In the genomic region with DNA sequence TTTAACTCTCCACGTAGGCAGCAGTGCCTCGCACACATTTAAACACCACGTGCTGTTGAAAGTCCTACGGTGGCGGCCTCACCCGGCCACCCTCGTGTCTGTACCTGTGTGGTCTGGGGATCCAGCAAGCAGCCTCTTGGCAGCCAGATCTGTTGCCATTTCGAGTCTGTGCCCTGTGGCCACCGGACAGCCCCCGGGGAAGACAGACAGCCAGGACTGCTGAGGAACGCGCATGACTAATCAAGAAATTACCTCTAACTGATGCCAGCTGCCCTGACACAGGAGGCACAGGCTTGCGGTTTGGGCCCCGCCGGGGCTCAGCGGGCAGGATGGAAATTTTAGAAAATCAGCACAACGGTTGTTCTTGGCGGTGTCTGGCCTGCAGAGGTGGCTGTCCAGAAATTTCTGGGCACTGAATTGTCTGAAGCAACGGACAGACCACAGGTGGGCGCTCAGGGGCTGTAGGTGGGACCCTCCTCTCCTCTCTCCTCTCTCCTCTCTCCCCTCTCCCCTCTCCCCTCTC, we compare ENCODE assay signal across 8 cellular contexts. TPM values are rescaled to one million over a fixed set of nuclear protein-coding genes. Genes with fewer than 3 reads are reported as not detected.
A peak's percentile ranks its signal among the peaks of the same experiment; 100 is the strongest.
DNase-seq lines count a peak whose midpoint lies in the region; ATAC-seq, FAIRE-seq and TF ChIP-seq lines count a peak whose summit lies in the region.

No MANE protein-coding gene starts in this region.

- WGBS in HepG2 (ENCODE audit: low lambda C conversion rate): 84% methylated on average over 15 of the region's 20 CpGs
- WGBS in testis, 2 donors: 60 to 79% methylated on average over 14 to 20 of the region's 20 CpGs

- FAIRE-seq in HepG2 (lab: Jason Lieb, UNC): no peak

- no peak overlapping the region for H3K4me3 ChIP-seq in HepG2 (replicated peaks in 1 of 3; ENCODE audit: insufficient read depth in 1 of 3, low read depth in 2 of 3, low read length in 3 of 3)
- H3K4me3 ChIP-seq in testis: no peak overlapping the region

- H3K4me1 ChIP-seq in HepG2 (ENCODE audit: insufficient read depth, low read length): no peaks in the 10 kb centered on the region
- no peaks in the 10 kb centered on the region for H3K4me1 ChIP-seq in testis

- H3K9ac ChIP-seq in HepG2 (ENCODE audit: insufficient read depth, low read depth, low read length): no peak overlapping the region

- H3K36me3 ChIP-seq in HepG2 (replicated peaks in 1 of 2; ENCODE audit: control insufficient read depth in 1 of 2, insufficient read depth in 2 of 2, low read length in 2 of 2) (no peaks in the 10 kb centered on the region), testis (ENCODE audit: low read depth, missing control alignments) (no peaks in the 10 kb centered on the region)

- H4K20me1 ChIP-seq in HepG2 (ENCODE audit: insufficient read depth, low read length): no peaks in the 10 kb centered on the region

- no peak overlapping the region for H2AFZ ChIP-seq in HepG2 (ENCODE audit: low read length)

- CTCF ChIA-PET in RWPE1 (lab: Yijun Ruan, JAX): no interaction called here
- CTCF ChIA-PET in HepG2 (lab: Yijun Ruan, JAX; ENCODE audit: low intra/inter-chr PET ratio, low total read pairs): no interaction called here

- peak; percentile 44 for ATAC-seq in HG03045 (IDR thresholded peaks at IDR 0.05; ENCODE audit: unreplicated experiment)
- ATAC-seq in HepG2: peak; percentile 52
- ATAC-seq in GM19455 (IDR thresholded peaks at IDR 0.05; ENCODE audit: unreplicated experiment): no peak

- H3K4me2 ChIP-seq in HepG2 (ENCODE audit: low read depth, low read length): no peak overlapping the region

- BruUV-seq in HepG2 (replicated peaks; lab: Mats Ljungman, UMichigan): no TSS peak

- in situ Hi-C loops in HepG2 (cut with HindIII; ENCODE audit: extremely low pct_ligation_motif_present, low pct_unique_long_range_greater_than_20kb): loop anchor here (5.0 to 25.0 kb wide), 2 partner anchors 114 to 1144 kb away; no protein-coding TSS in a partner anchor

- POLR2A ChIA-PET in RWPE1 (lab: Yijun Ruan, JAX; ENCODE audit: low non-redundant PET): no interaction called here
- POLR2A ChIA-PET in HepG2 (lab: Yijun Ruan, JAX): no interaction called here

- TF ChIP-seq RAD21 in HepG2 (CRISPR knock-in tag; IDR thresholded peaks at IDR 0.05): no peak

- H3K79me2 ChIP-seq in HepG2 (ENCODE audit: insufficient read depth, low read length): no peaks in the 10 kb centered on the region

- peak; percentile 24 for DNase-seq in NCI-H2171 treated with DMSO at 0.1 percent for 48 hours (lab: John Stamatoyannopoulos, UW)
- DNase-seq in NCI-H2171 (lab: John Stamatoyannopoulos, UW): no peak
- peak; percentile 61 for DNase-seq in RWPE1 (ENCODE audit: low spot score)
- DNase-seq in activated T-helper 9 cell treated with anti-CD3 and anti-CD28 coated beads, Interleukin-2, amount 50 U/mL, for 16 hours (ENCODE audit: low read depth): peak; percentile 72
- no peak for DNase-seq in HepG2 (ENCODE audit: low spot score)
- DNase-seq in testis: peak; percentile 14

- H3K9me3 ChIP-seq in HepG2 (ENCODE audit: low read length) (no peaks in the 10 kb centered on the region), testis (no peaks in the 10 kb centered on the region)

- TF ChIP-seq POLR2A in HepG2 (IDR thresholded peaks at IDR 0.05; ENCODE audit: insufficient read depth in 1 of 2, low read depth in 2 of 2, low read length in 2 of 2) (no peak), testis (IDR thresholded peaks at IDR 0.05) (no peak)

- H3K27ac ChIP-seq in RWPE1 (peak overlapping the region; percentile 21; the same call in 1 of the 2 replicates), HepG2 (ENCODE audit: extremely low read length, insufficient read depth, low read length) (no peak overlapping the region), testis (no peak overlapping the region)

- H3K27me3 ChIP-seq in HepG2 (ENCODE audit: control insufficient read depth in 1 of 2, insufficient read depth in 2 of 2, low read length in 2 of 2) (no peaks in the 10 kb centered on the region), testis (no peaks in the 10 kb centered on the region)

- TF ChIP-seq CTCF in RWPE1 (conservative IDR thresholded peaks at IDR 0.05; ENCODE audit: low read depth) (no peak), HepG2 (CRISPR knock-in tag; IDR thresholded peaks at IDR 0.05) (peak; percentile 32; the same call in 1 of the 2 replicates), testis (IDR thresholded peaks at IDR 0.05) (no peak)

- intact Hi-C loops in HepG2 (cut with micrococcal nuclease; ENCODE audit: unreplicated experiment) (no loop called here), testis (cut with DNase I; ENCODE audit: low total_unique reads) (no loop called here)

- TF ChIP-seq EP300 in HepG2 (IDR thresholded peaks at IDR 0.05; ENCODE audit: low read depth in 2 of 2, low read length in 2 of 2) (no peak), HepG2 (CRISPR knock-in tag; IDR thresholded peaks at IDR 0.05; ENCODE audit: borderline replicate concordance) (no peak)

TF ChIP-seq in HepG2, 621 proteins besides CTCF, POLR2A, EP300 and RAD21:
- TF ChIP-seq CREB3 (CRISPR knock-in tag; IDR thresholded peaks at IDR 0.05) (no peak), HNRNPK (IDR thresholded peaks at IDR 0.05; ENCODE audit: low read depth, low read length, poor library complexity, severe bottlenecking) (peak; percentile 80)

RNA-seq across cellular contexts. Expression of gene ASMTL, which starts 15.6 kb away (rescaled TPM):
- 5.6 and 6.3 TPM in 2 replicates for total RNA-seq in HepG2 (2016; rRNA removed; fragmentation: Illumina TruSeq; extraction: Trizol)
- total RNA-seq in HepG2 (2016; cell fraction: cytosol; rRNA removed; fragmentation: Illumina TruSeq; extraction: Trizol; ENCODE audit: low read depth): 1.3 and 1.9 TPM in 2 replicates
- 5.5 and 6.1 TPM in 2 replicates for total RNA-seq in HepG2 (2016; cell fraction: insoluble cytoplasmic fraction; rRNA removed; fragmentation: Illumina TruSeq; extraction: Trizol)
- total RNA-seq in HepG2 (2016; cell fraction: membrane; rRNA removed; fragmentation: Illumina TruSeq; extraction: Trizol): 2.5 and 2.6 TPM in 2 replicates
- 4.9 and 6.4 TPM in 2 replicates for total RNA-seq in HepG2 (2016; cell fraction: nucleus; rRNA removed; fragmentation: Illumina TruSeq; extraction: Trizol)
- 16.3 and 16.4 TPM in 2 replicates for polyA plus RNA-seq in HepG2 (2011; rRNA removed)
- 10.6 and 17.6 TPM in 2 replicates for polyA plus RNA-seq in HepG2 (2011; cell fraction: cytosol; rRNA removed)
- polyA plus RNA-seq in HepG2 (2011; cell fraction: nucleus; rRNA removed): 20.1 and 27.5 TPM in 2 replicates
- 11.5 and 12.3 TPM in 2 replicates for polyA plus RNA-seq in HepG2 (2012)
- polyA plus RNA-seq in HepG2 (2016; cell fraction: cytosol; fragmentation: Illumina TruSeq; extraction: Trizol; ENCODE audit: low read depth): 1.6 and 2.0 TPM in 2 replicates
- 10.7 and 11.3 TPM in 2 replicates for polyA plus RNA-seq in HepG2 (2016; cell fraction: insoluble cytoplasmic fraction; fragmentation: Illumina TruSeq; extraction: Trizol; ENCODE audit: low read depth)
- polyA plus RNA-seq in HepG2 (2016; cell fraction: membrane; fragmentation: Illumina TruSeq; extraction: Trizol; ENCODE audit: low read depth): 2.3 and 2.4 TPM in 2 replicates
- polyA plus RNA-seq in HepG2 (2016; cell fraction: nucleus; fragmentation: Illumina TruSeq; extraction: Trizol; ENCODE audit: insufficient read depth, low read depth): 11.5 and 12.7 TPM in 2 replicates
- 9.3 and 19.0 TPM in 2 replicates for polyA minus RNA-seq in HepG2 (2011; rRNA and poly(A)+ RNA removed; ENCODE audit: low replicate concordance)
- polyA minus RNA-seq in HepG2 (2011; cell fraction: cytosol; rRNA and poly(A)+ RNA removed): 10.4 and 11.7 TPM in 2 replicates
- 8.6 and 12.7 TPM in 2 replicates for polyA minus RNA-seq in HepG2 (2011; cell fraction: nucleus; rRNA and poly(A)+ RNA removed)
- 10 to 100 TPM; 31.0 to 41.2 TPM for total RNA-seq in testis
- 27.0 TPM for polyA plus RNA-seq in testis (ENCODE audit: insufficient read depth, low read depth, low replicate concordance)

Comparison
In these comparisons a context has a peak if more than half of its experiments do, and no peak if none do; other contexts are left out.
1. DNase-seq: peak in NCI-H2171 treated with DMSO at 0.1 percent for 48 hours (single experiment), RWPE1 (single experiment), activated T-helper 9 cell treated with anti-CD3 and anti-CD28 coated beads, Interleukin-2, amount 50 U/mL, for 16 hours (single experiment) and testis (single experiment); none in NCI-H2171 (single experiment) and HepG2 (single experiment).